ENCODE assay signal across 18 cellular contexts in genomic region chr16:50373780-50374179, GRCh38.
"Had no signal": no experiment of that assay in that cellular context is flagged by ENCODE, and none has a peak within 500 bp of the region (broad histone marks: within the 10 kb centered on the region; RNA-seq: fewer than 3 reads in every experiment).

No MANE protein-coding gene starts in this region.

- H3K9me3 Mint-ChIP-seq: activated CD4-positive, alpha-beta memory T cell treated with anti-CD3 and anti-CD28 coated beads for 36 hours; activated naive CD8-positive, alpha-beta T cell treated with anti-CD3 and anti-CD28 coated beads, Interleukin-2, amount 10 ng/mL, durations not matched to agents 7 days and 5 days; natural killer cell had no signal

- DNase-seq: activated gamma-delta T cell treated with Interleukin-2 at 50 U/mL for 16 hours; activated naive CD8-positive, alpha-beta T cell treated with anti-CD3 and anti-CD28 coated beads, Interleukin-2, amount 10 ng/mL, durations not matched to agents 7 days and 5 days; activated T-cell treated with anti-CD3 and anti-CD28 coated beads, Interleukin-2, amount 50 U/mL, for 48 hours; brain microvascular endothelial cell; effector memory CD4-positive, alpha-beta T cell; foreskin keratinocyte; left cardiac atrium; natural killer cell; stimulated activated CD4-positive, alpha-beta T cell treated with anti-CD3 and anti-CD28 coated beads, Interleukin-2, amount 100 ng/mL, for 48 hours; stimulated activated naive CD4-positive, alpha-beta T cell; T-helper 17 cell; upper lobe of right lung; WERI-Rb-1 had no signal

- H3K4me3 Mint-ChIP-seq: activated CD4-positive, alpha-beta memory T cell treated with anti-CD3 and anti-CD28 coated beads for 36 hours; activated CD4-positive, alpha-beta T cell treated with anti-CD3 and anti-CD28 coated beads for 36 hours; activated CD8-positive, alpha-beta memory T cell treated with anti-CD3 and anti-CD28 coated beads, Interleukin-2, amount 10 ng/mL, durations not matched to agents 7 days and 5 days; activated naive CD8-positive, alpha-beta T cell treated with anti-CD3 and anti-CD28 coated beads, Interleukin-2, amount 10 ng/mL, durations not matched to agents 7 days and 5 days; natural killer cell; T-helper 17 cell had no signal

- H3K36me3 Mint-ChIP-seq: activated CD4-positive, alpha-beta memory T cell treated with anti-CD3 and anti-CD28 coated beads for 36 hours; activated CD8-positive, alpha-beta memory T cell treated with anti-CD3 and anti-CD28 coated beads, Interleukin-2, amount 10 ng/mL, durations not matched to agents 7 days and 5 days; activated naive CD8-positive, alpha-beta T cell treated with anti-CD3 and anti-CD28 coated beads, Interleukin-2, amount 10 ng/mL, durations not matched to agents 7 days and 5 days; natural killer cell had no signal

- H3K27me3 ChIP-seq: brain microvascular endothelial cell, foreskin keratinocyte, heart left ventricle, upper lobe of right lung had no signal

- H3K27ac Mint-ChIP-seq: activated CD4-positive, alpha-beta memory T cell treated with anti-CD3 and anti-CD28 coated beads for 36 hours; activated CD4-positive, alpha-beta T cell treated with anti-CD3 and anti-CD28 coated beads for 36 hours; activated CD8-positive, alpha-beta memory T cell treated with anti-CD3 and anti-CD28 coated beads, Interleukin-2, amount 10 ng/mL, durations not matched to agents 7 days and 5 days; activated naive CD8-positive, alpha-beta T cell treated with anti-CD3 and anti-CD28 coated beads, Interleukin-2, amount 10 ng/mL, durations not matched to agents 7 days and 5 days; natural killer cell; T-helper 17 cell had no signal

- H3K4me3 ChIP-seq: heart left ventricle, lung, upper lobe of right lung had no signal

- ATAC-seq: activated CD4-positive, alpha-beta T cell treated with anti-CD3 and anti-CD28 coated beads for 36 hours; activated CD8-positive, alpha-beta memory T cell treated with anti-CD3 and anti-CD28 coated beads, Interleukin-2, amount 10 ng/mL, durations not matched to agents 7 days and 5 days; natural killer cell; T-helper 17 cell; upper lobe of right lung had no signal

- H3K27me3 Mint-ChIP-seq: activated CD4-positive, alpha-beta T cell treated with anti-CD3 and anti-CD28 coated beads for 36 hours had no signal

- H3K36me3 ChIP-seq: brain microvascular endothelial cell, heart left ventricle, upper lobe of right lung, WERI-Rb-1 had no signal

- H3K27ac ChIP-seq: brain microvascular endothelial cell, foreskin keratinocyte, upper lobe of right lung, WERI-Rb-1 had no signal

- H3K9me3 ChIP-seq: heart left ventricle, upper lobe of right lung had no signal
